ENCODE assay signal across 8 cellular contexts in the genomic region with DNA sequence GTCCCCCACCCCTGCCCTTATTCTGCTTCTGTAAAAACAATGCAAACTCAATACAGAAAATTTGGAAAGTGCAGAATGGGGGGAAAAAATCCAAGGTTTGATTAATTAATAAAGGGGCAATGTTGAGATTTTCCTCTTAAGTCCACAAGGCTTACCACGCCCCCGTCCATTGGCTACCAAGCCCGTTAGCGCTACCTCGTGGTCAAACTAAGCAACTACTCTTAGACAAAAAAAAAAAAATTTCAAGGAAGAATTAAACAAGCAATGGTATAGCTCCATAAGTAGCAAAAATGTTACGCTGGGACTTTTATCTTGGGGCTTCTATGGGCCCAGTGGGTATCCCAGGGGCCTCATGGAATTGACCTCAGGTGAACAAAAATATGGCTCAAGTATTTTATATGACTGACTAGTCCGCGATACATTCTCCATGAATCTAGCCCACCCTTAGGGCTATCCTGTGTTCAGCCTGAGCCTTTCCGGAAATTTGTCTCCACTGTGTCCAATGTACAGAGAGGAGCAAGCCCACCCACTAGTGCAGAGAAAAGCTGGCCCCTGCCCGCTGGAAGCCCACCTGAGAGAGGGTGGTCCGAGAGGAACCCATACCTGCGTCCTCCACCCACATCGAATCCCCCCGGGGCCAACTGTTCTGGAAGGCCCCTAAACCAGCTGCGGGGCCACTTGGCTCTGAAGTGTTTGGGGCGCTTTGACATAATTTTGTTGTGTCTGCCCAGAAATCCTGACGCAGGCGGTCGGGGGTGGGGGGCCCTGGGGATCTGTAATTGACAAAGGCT. TPM values are rescaled to one million over a fixed set of nuclear protein-coding genes. Genes with fewer than 3 reads are reported as not detected.
A peak's percentile ranks its signal among the peaks of the same experiment; 100 is the strongest.
DNase-seq lines count a peak whose midpoint lies in the region; ATAC-seq, FAIRE-seq and TF ChIP-seq lines count a peak whose summit lies in the region.

No MANE protein-coding gene starts in this region.

- H3K27ac Mint-ChIP-seq in activated CD4-positive, alpha-beta T cell treated with anti-CD3 and anti-CD28 coated beads for 36 hours: no peak overlapping the region

- H4K8ac ChIP-seq in H1 (ENCODE audit: extremely low read depth, insufficient read depth, low read length): no peak overlapping the region
- H4K8ac ChIP-seq in mesenchymal stem cell (ENCODE audit: low read length): no peak overlapping the region

- H3K36me3 ChIP-seq in H7 (replicated peaks; ENCODE audit: control insufficient read depth, insufficient read depth, low read length) (no peaks in the 10 kb centered on the region), H1 (ENCODE audit: control insufficient read depth in 2 of 4, insufficient read depth in 4 of 4, low read length in 3 of 4) (no peaks in the 10 kb centered on the region), mesenchymal stem cell (ENCODE audit: control insufficient read depth in 1 of 2, insufficient read depth in 2 of 2, low read depth in 1 of 2, low read length in 2 of 2) (no peaks in the 10 kb centered on the region)

- FAIRE-seq in H1 (lab: Jason Lieb, UNC): no peak

- H3K4me1 ChIP-seq in H1 (replicated peaks in 1 of 4; ENCODE audit: control insufficient read depth in 3 of 4, insufficient read depth in 4 of 4, low read length in 3 of 4) (no peaks in the 10 kb centered on the region), mesenchymal stem cell (ENCODE audit: control insufficient read depth, insufficient read depth, low read depth, low read length) (no peaks in the 10 kb centered on the region)

- 68% methylated on average over 19 of the region's 19 CpGs; no CpG with 5 or more reads in 1 of the 2 experiments for WGBS in H1 (ENCODE audit: extremely low coverage in 1 of 2, insufficient coverage in 1 of 2, insufficient read length in 1 of 2, insufficient replicate concordance in 2 of 2, low coverage in 1 of 2, low lambda C conversion rate in 2 of 2, missing lambda C conversion rate in 1 of 2), 2 experiments
- 81% methylated on average over 14 of the region's 19 CpGs for WGBS in mesenchymal stem cell

- TF ChIP-seq EP300 in H1 (IDR thresholded peaks at IDR 0.05; ENCODE audit: borderline replicate concordance in 1 of 2, low read depth in 2 of 2, low read length in 2 of 2): no peak

- no peaks in the 10 kb centered on the region for H3K79me2 ChIP-seq in H1 (ENCODE audit: control insufficient read depth in 1 of 2, insufficient read depth in 2 of 2, low read length in 2 of 2)

- H3K4ac ChIP-seq in H1 (replicated peaks; ENCODE audit: insufficient read length, low read depth, low read length) (no peak overlapping the region), mesenchymal stem cell (ENCODE audit: low read depth in 1 of 2, low read length in 2 of 2) (peak overlapping the region in 1 of 2 experiments; percentile 21)

- H3K4me1 Mint-ChIP-seq in activated CD4-positive, alpha-beta T cell treated with anti-CD3 and anti-CD28 coated beads for 36 hours: no peaks in the 10 kb centered on the region

- H4K91ac ChIP-seq in H1 (replicated peaks; ENCODE audit: insufficient read length, low read length) (no peak overlapping the region), mesenchymal stem cell (ENCODE audit: low read length) (no peak overlapping the region)

- H2AK5ac ChIP-seq in H1 (ENCODE audit: low read depth, low read length): no peak overlapping the region
- H2AK5ac ChIP-seq in mesenchymal stem cell (ENCODE audit: low read length, severe bottlenecking): peak overlapping the region; percentile 26

- H3K14ac ChIP-seq in H1 (ENCODE audit: insufficient read length): no peak overlapping the region
- H3K14ac ChIP-seq in mesenchymal stem cell (ENCODE audit: low read length in 2 of 2): no peak overlapping the region

- H3K27me3 Mint-ChIP-seq in activated CD4-positive, alpha-beta T cell treated with anti-CD3 and anti-CD28 coated beads for 36 hours: no peaks in the 10 kb centered on the region

- ATAC-seq in activated CD4-positive, alpha-beta T cell treated with anti-CD3 and anti-CD28 coated beads for 36 hours: peak; percentile 51
- ATAC-seq in HG03378 (IDR thresholded peaks at IDR 0.05; ENCODE audit: unreplicated experiment): no peak

- DNase-seq in AG09319 (ENCODE audit: extremely low read depth, low read depth) (peak; percentile 50), H7 (peak; percentile 78), NCI-H526 (lab: John Stamatoyannopoulos, UW) (peak; percentile 46 to 77), H1 (ENCODE audit: low read depth in 1 of 2, low spot score in 2 of 2) (peak in 1 of 2 experiments; percentile 62), mesenchymal stem cell (peak; percentile 75)
- peak; percentile 76 for DNase-seq in activated CD4-positive, alpha-beta T cell treated with anti-CD3 and anti-CD28 coated beads for 36 hours
- peak; percentile 12 to 63 (median 30) for DNase-seq in stimulated activated naive CD4-positive, alpha-beta T cell (lab: John Stamatoyannopoulos, UW)

- no peak overlapping the region for H3K4me3 Mint-ChIP-seq in activated CD4-positive, alpha-beta T cell treated with anti-CD3 and anti-CD28 coated beads for 36 hours

- H3K56ac ChIP-seq in H1 (replicated peaks; ENCODE audit: insufficient read length, low read depth, low read length): no peak overlapping the region

- H3K18ac ChIP-seq in H1 (ENCODE audit: extremely low read depth, low read length): no peak overlapping the region
- no peak overlapping the region for H3K18ac ChIP-seq in mesenchymal stem cell (ENCODE audit: low read depth in 1 of 2, low read length in 2 of 2)

- H3K9ac ChIP-seq in H1 (replicated peaks in 1 of 4; ENCODE audit: extremely low read depth in 1 of 4, low read depth in 3 of 4, low read length in 3 of 4) (no peak overlapping the region), mesenchymal stem cell (ENCODE audit: low read length) (peak overlapping the region; percentile 6)

- H2BK15ac ChIP-seq in H1 (ENCODE audit: low read length) (no peak overlapping the region), mesenchymal stem cell (ENCODE audit: low read depth, poor library complexity, severe bottlenecking) (peak overlapping the region; percentile 37)

- H3K4me2 ChIP-seq in H1 (ENCODE audit: insufficient read depth in 1 of 2, low read depth in 2 of 2, low read length in 2 of 2): no peak overlapping the region
- no peak overlapping the region for H3K4me2 ChIP-seq in mesenchymal stem cell (ENCODE audit: low read length, poor library complexity, severe bottlenecking)

- H2BK5ac ChIP-seq in H1 (ENCODE audit: low read depth, low read length) (no peak overlapping the region), mesenchymal stem cell (ENCODE audit: low read depth, low read length, poor library complexity, severe bottlenecking) (no peak overlapping the region)

- no peak overlapping the region for H3K27ac ChIP-seq in H1 (ENCODE audit: low read depth, low read length)
- no peak overlapping the region for H3K27ac ChIP-seq in mesenchymal stem cell (ENCODE audit: low read length, poor library complexity, severe bottlenecking)

- TF ChIP-seq RAD21 in H1 (IDR thresholded peaks at IDR 0.05 in 1 of 2, conservative IDR thresholded peaks at IDR 0.05 in 1 of 2; ENCODE audit: low read depth in 2 of 2, low read length in 2 of 2): peak; percentile 91

- H2BK12ac ChIP-seq in H1 (ENCODE audit: low read depth, low read length): no peak overlapping the region
- no peak overlapping the region for H2BK12ac ChIP-seq in mesenchymal stem cell (ENCODE audit: low read length in 2 of 2)

- CTCF ChIA-PET in activated CD4-positive, alpha-beta T cell treated with anti-CD3 and anti-CD28 coated beads for 36 hours (lab: Charles Lee): interaction anchor here (0.6 to 2.6 kb wide), 32 partner anchors 9 to 375 kb away, joined by 3 to 24 read pairs (median 4); partner anchors contain the start of gene CSHL1
- CTCF ChIA-PET in H1 (lab: Charles Lee; ENCODE audit: partially characterized antibody): interaction anchor here (0.6 to 3.4 kb wide), 52 partner anchors 8 to 466 kb away, joined by 3 to 27 read pairs (median 4); partner anchors contain the start of gene ICAM2

- no peaks in the 10 kb centered on the region for H3K27me3 ChIP-seq in H7 (ENCODE audit: control insufficient read depth, insufficient read depth, low read length)
- H3K27me3 ChIP-seq in H1 (replicated peaks in 1 of 4; ENCODE audit: control insufficient read depth in 3 of 4, extremely low read depth in 1 of 4, insufficient read depth in 3 of 4, low read length in 3 of 4): no peaks in the 10 kb centered on the region
- H3K27me3 ChIP-seq in mesenchymal stem cell (ENCODE audit: control insufficient read depth in 1 of 2, insufficient read depth in 1 of 2, low read length in 2 of 2): no peaks in the 10 kb centered on the region

- H4K5ac ChIP-seq in H1 (ENCODE audit: insufficient read length, low read depth, low read length): no peak overlapping the region

- H3K23ac ChIP-seq in H1 (ENCODE audit: insufficient read length) (no peak overlapping the region), mesenchymal stem cell (ENCODE audit: low read length in 2 of 2) (no peak overlapping the region)

- no peak overlapping the region for H2BK120ac ChIP-seq in H1 (replicated peaks; ENCODE audit: low read depth, low read length)
- H2BK120ac ChIP-seq in mesenchymal stem cell (ENCODE audit: low read depth, low read length): no peak overlapping the region

- H3K23me2 ChIP-seq in H1 (ENCODE audit: low read depth, low read length): no peaks in the 10 kb centered on the region

- no peaks in the 10 kb centered on the region for H3K36me3 Mint-ChIP-seq in activated CD4-positive, alpha-beta T cell treated with anti-CD3 and anti-CD28 coated beads for 36 hours (ENCODE audit: low read depth)

- TF ChIP-seq CTCF in AG09319 (IDR thresholded peaks at IDR 0.05; ENCODE audit: low read depth, low read length): peak; percentile 70
- peak; percentile 50 to 90 (median 61) for TF ChIP-seq CTCF in H1 (IDR thresholded peaks at IDR 0.05; ENCODE audit: control extremely low read depth in 1 of 3, insufficient read depth in 1 of 3, low read depth in 1 of 3, low read length in 3 of 3)

- POLR2A ChIA-PET in activated CD4-positive, alpha-beta T cell treated with anti-CD3 and anti-CD28 coated beads for 36 hours (lab: Charles Lee): interaction anchor here (0.6 to 1.0 kb wide), 4 partner anchors 64 to 214 kb away, joined by 3 to 4 read pairs (median 4); no protein-coding TSS in a partner anchor
- POLR2A ChIA-PET in H1 (lab: Charles Lee; ENCODE audit: partially characterized antibody): interaction anchor here (0.6 to 2.9 kb wide), 3 partner anchors 135 to 509 kb away, joined by 3 to 29 read pairs (median 3); partner anchors contain the start of gene CCDC47

- no peak for TF ChIP-seq POLR2A in H1 (IDR thresholded peaks at IDR 0.05; ENCODE audit: control extremely low read depth in 1 of 2, low read depth in 2 of 2, low read length in 2 of 2)

- H4K20me1 ChIP-seq in H1 (replicated peaks in 1 of 2; ENCODE audit: control insufficient read depth in 1 of 2, insufficient read depth in 2 of 2, low read length in 2 of 2): no peaks in the 10 kb centered on the region

- H3K4me3 ChIP-seq in H7 (ENCODE audit: insufficient read depth, low read depth, low read length) (no peak overlapping the region), H1 (ENCODE audit: extremely low read depth in 1 of 4, insufficient read depth in 2 of 4, low read depth in 3 of 4, low read length in 4 of 4) (no peak overlapping the region), mesenchymal stem cell (ENCODE audit: insufficient read depth in 1 of 2, low read depth in 1 of 2, low read length in 2 of 2) (no peak overlapping the region)

- H3K9me3 Mint-ChIP-seq in activated CD4-positive, alpha-beta T cell treated with anti-CD3 and anti-CD28 coated beads for 36 hours (ENCODE audit: low read depth): no peaks in the 10 kb centered on the region

- H3K79me1 ChIP-seq in H1 (ENCODE audit: low read depth, low read length) (no peaks in the 10 kb centered on the region), mesenchymal stem cell (replicated peaks; ENCODE audit: low read length, poor library complexity, severe bottlenecking) (no peaks in the 10 kb centered on the region)

- H3K9me3 ChIP-seq in H1 (ENCODE audit: insufficient read depth in 2 of 2, low read depth in 1 of 2, low read length in 1 of 2) (no peaks in the 10 kb centered on the region), mesenchymal stem cell (ENCODE audit: control insufficient read depth, low read length) (no peaks in the 10 kb centered on the region)

- H2AFZ ChIP-seq in H1 (ENCODE audit: low read length) (no peak overlapping the region), mesenchymal stem cell (ENCODE audit: low read depth, low read length) (no peak overlapping the region)

- intact Hi-C loops in activated CD4-positive, alpha-beta T cell treated with anti-CD3 and anti-CD28 coated beads for 36 hours (cut with DNase I, micrococcal nuclease): loop anchor here (1.0 to 10.0 kb wide), 8 partner anchors 19 to 371 kb away; partner anchors contain the start of genes CSHL1 (in 2 of the 2), ERN1 (in 1 of the 2), GH1 (in 1 of the 2) and TEX2 (in 1 of the 2)

- no peak overlapping the region for H2BK20ac ChIP-seq in H1 (ENCODE audit: low read length)

RNA-seq across cellular contexts. Expression of gene TEX2, which starts 19.1 kb away (rescaled TPM):
- total RNA-seq in H7 (2014; rRNA removed; shearing (Covaris generic)): 4.7 and 7.3 TPM in 2 replicates
- total RNA-seq in activated CD4-positive, alpha-beta T cell treated with anti-CD3 and anti-CD28 coated beads for 36 hours: 10 to 100 TPM; 15.2 to 15.8 TPM
- 15.6 and 16.3 TPM in 2 replicates for total RNA-seq in H1 (2021; fragmentation: NEBNext Ultra II Directional; extraction: Animal tissue kit (Norgen Biotek cat#: 25700))
- 6.1 TPM in 2 replicates for polyA plus RNA-seq in H1 (2011; rRNA removed)
- polyA plus RNA-seq in H1 (2011; cell fraction: cytosol; rRNA removed): 7.3 TPM
- polyA plus RNA-seq in H1 (2011; cell fraction: nucleus; rRNA removed): 8.8 TPM
- 7.0 to 8.2 TPM (median 7.3 TPM) in 4 replicates for polyA plus RNA-seq in H1 (2012, experiment 1 of 2)
- 1.3 TPM for polyA plus RNA-seq in H1 (2012, experiment 2 of 2)
- polyA plus RNA-seq in H1 (2013, experiment 1 of 2): 10.4 TPM
- polyA plus RNA-seq in H1 (2013, experiment 2 of 2): 12.8 TPM
- polyA minus RNA-seq in H1 (2011; rRNA and poly(A)+ RNA removed): 14.8 and 15.2 TPM in 2 replicates
- 6.2 TPM for polyA minus RNA-seq in H1 (2011; cell fraction: cytosol; rRNA and poly(A)+ RNA removed)
- polyA minus RNA-seq in H1 (2011; cell fraction: nucleus; rRNA and poly(A)+ RNA removed): 13.3 TPM
- polyA plus RNA-seq in mesenchymal stem cell (2013, experiment 1 of 2): 14.2 TPM
- 13.9 TPM for polyA plus RNA-seq in mesenchymal stem cell (2013, experiment 2 of 2)
